In genomic region chr19:6412111-6412999, GRCh38 we compare ENCODE assay signal across 9 cellular contexts. TPM values are rescaled to one million over a fixed set of nuclear protein-coding genes. Genes with fewer than 3 reads are reported as not detected.
DNase-seq lines count a peak whose midpoint lies in the region; ATAC-seq, FAIRE-seq and TF ChIP-seq lines count a peak whose summit lies in the region.
"Had no signal": no experiment of that assay in that cellular context is flagged by ENCODE, and none has a peak within 500 bp of the region (broad histone marks: within the 10 kb centered on the region; RNA-seq: fewer than 3 reads in every experiment).

No MANE protein-coding gene starts in this region.

- no peak overlapping the region for H3K27ac Mint-ChIP-seq in activated CD8-positive, alpha-beta memory T cell treated with anti-CD3 and anti-CD28 coated beads, Interleukin-2, amount 10 ng/mL, durations not matched to agents 7 days and 5 days

- TF ChIP-seq POLR2A in gastrocnemius medialis (IDR thresholded peaks at IDR 0.05): no peak

- H3K4me1 Mint-ChIP-seq in activated CD8-positive, alpha-beta memory T cell treated with anti-CD3 and anti-CD28 coated beads, Interleukin-2, amount 10 ng/mL, durations not matched to agents 7 days and 5 days: no peaks in the 10 kb centered on the region

- intact Hi-C loops in gastrocnemius medialis (cut with DNase I; ENCODE audit: low total_unique reads): no loop called here

- H3K9me3 Mint-ChIP-seq in activated CD8-positive, alpha-beta memory T cell treated with anti-CD3 and anti-CD28 coated beads, Interleukin-2, amount 10 ng/mL, durations not matched to agents 7 days and 5 days (ENCODE audit: low read depth): no peaks in the 10 kb centered on the region

- no peaks in the 10 kb centered on the region for H3K9me3 ChIP-seq in gastrocnemius medialis

- CTCF ChIA-PET in activated CD8-positive, alpha-beta memory T cell treated with anti-CD3 and anti-CD28 coated beads, Interleukin-2, amount 10 ng/mL, durations not matched to agents 7 days and 5 days (lab: Charles Lee): interaction anchor here (1.1 kb wide), 1 partner anchor 32 kb away, joined by 3 read pairs; no protein-coding TSS in a partner anchor

- peaks cover 12% of the 10 kb centered on the region for H3K36me3 Mint-ChIP-seq in activated CD8-positive, alpha-beta memory T cell treated with anti-CD3 and anti-CD28 coated beads, Interleukin-2, amount 10 ng/mL, durations not matched to agents 7 days and 5 days

- TF ChIP-seq RAD21 in Ishikawa (IDR thresholded peaks at IDR 0.05; ENCODE audit: low read depth): peak; percentile 46; the same call in 1 of the 2 replicates

- TF ChIP-seq CTCF in foreskin keratinocyte (conservative IDR thresholded peaks at IDR 0.05) (peak; percentile 71), gastrocnemius medialis (IDR thresholded peaks at IDR 0.05 in 4 of 5, conservative IDR thresholded peaks at IDR 0.05 in 1 of 5) (peak in 3 of 5 experiments; percentile 24 to 42 (median 41))

- no peak overlapping the region for H3K4me3 ChIP-seq in gastrocnemius medialis
- H3K4me3 ChIP-seq: SK-N-MC had no signal

- peak; percentile 68 for ATAC-seq in activated CD8-positive, alpha-beta memory T cell treated with anti-CD3 and anti-CD28 coated beads, Interleukin-2, amount 10 ng/mL, durations not matched to agents 7 days and 5 days
- ATAC-seq in foreskin keratinocyte (peak; percentile 67), gastrocnemius medialis (no peak), GM21786 (IDR thresholded peaks at IDR 0.05; ENCODE audit: unreplicated experiment) (no peak), GM18868 (IDR thresholded peaks at IDR 0.05; ENCODE audit: unreplicated experiment) (no peak)

- DNase-seq in EL (peak; percentile 29), foreskin keratinocyte (peak in 1 of 2 donors; percentile 11), gastrocnemius medialis (no peak), HTR-8/SVneo (ENCODE audit: insufficient read length, low spot score) (no peak)
- DNase-seq in activated CD8-positive, alpha-beta memory T cell treated with anti-CD3 and anti-CD28 coated beads, Interleukin-2, amount 10 ng/mL, durations not matched to agents 7 days and 5 days: peak; percentile 59

- in situ Hi-C loops in gastrocnemius medialis (cut with MboI; ENCODE audit: low sequenced_read_pairs in 4 of 4): no loop called here

- no peaks in the 10 kb centered on the region for H3K27me3 Mint-ChIP-seq in activated CD8-positive, alpha-beta memory T cell treated with anti-CD3 and anti-CD28 coated beads, Interleukin-2, amount 10 ng/mL, durations not matched to agents 7 days and 5 days

- H3K4me1 ChIP-seq in foreskin keratinocyte (no peaks in the 10 kb centered on the region), gastrocnemius medialis (no peaks in the 10 kb centered on the region)

- no peak overlapping the region for H3K27ac ChIP-seq in foreskin keratinocyte
- no peak overlapping the region for H3K27ac ChIP-seq in gastrocnemius medialis

- peaks cover 0 to 36% of the 10 kb centered on the region in 2 donors for H3K36me3 ChIP-seq in gastrocnemius medialis

- no peak overlapping the region for H3K4me3 Mint-ChIP-seq in activated CD8-positive, alpha-beta memory T cell treated with anti-CD3 and anti-CD28 coated beads, Interleukin-2, amount 10 ng/mL, durations not matched to agents 7 days and 5 days

- no peak for FAIRE-seq in HTR-8/SVneo (lab: Jason Lieb, UNC)

- H3K27me3 ChIP-seq in foreskin keratinocyte (no peaks in the 10 kb centered on the region), gastrocnemius medialis (no peaks in the 10 kb centered on the region)

- no peak for TF ChIP-seq EP300 in Ishikawa (IDR thresholded peaks at IDR 0.05; ENCODE audit: borderline replicate concordance)

TF ChIP-seq in Ishikawa, 13 proteins besides CTCF, POLR2A, EP300 and RAD21:
- TF ChIP-seq NFIC (IDR thresholded peaks at IDR 0.05): no peak; the same call in 1 of the 2 replicates
- TF ChIP-seq YY1 (IDR thresholded peaks at IDR 0.05; ENCODE audit: low read depth): no peak
- TF ChIP-seq CREB1 (IDR thresholded peaks at IDR 0.05; ENCODE audit: low read depth): no peak
- TF ChIP-seq TAF1 (IDR thresholded peaks at IDR 0.05; ENCODE audit: low read depth): no peak
- TF ChIP-seq EGR1 (IDR thresholded peaks at IDR 0.05): no peak
- TF ChIP-seq CEBPB (IDR thresholded peaks at IDR 0.05): no peak
- no peak for TF ChIP-seq MAX (IDR thresholded peaks at IDR 0.05)
- TF ChIP-seq FOXM1 (IDR thresholded peaks at IDR 0.05; ENCODE audit: borderline replicate concordance, low read depth): no peak
- no peak for TF ChIP-seq TEAD4 (IDR thresholded peaks at IDR 0.05)
- no peak for TF ChIP-seq TCF12 (IDR thresholded peaks at IDR 0.05; ENCODE audit: low read depth)
- TF ChIP-seq REST (IDR thresholded peaks at IDR 0.05; ENCODE audit: low read depth): no peak
- no peak for TF ChIP-seq ZBTB7A (IDR thresholded peaks at IDR 0.05; ENCODE audit: low read depth)
- TF ChIP-seq USF1 (IDR thresholded peaks at IDR 0.05): no peak

RNA-seq across cellular contexts. Expression of gene KHSRP, which starts 12.3 kb away (rescaled TPM):
- total RNA-seq in activated CD8-positive, alpha-beta memory T cell treated with anti-CD3 and anti-CD28 coated beads, Interleukin-2, amount 10 ng/mL, durations not matched to agents 7 days and 5 days: 100 to 1,000 TPM; 341 to 364 TPM
- total RNA-seq in foreskin keratinocyte (195 and 242 TPM in 2 replicates), gastrocnemius medialis (100 to 1,000 TPM in 1 of 4 donors, 10 to 100 TPM in 3; 49.1 to 124 (median 85.6) TPM)
- polyA plus RNA-seq in foreskin keratinocyte: 93.2 and 131 TPM in 2 replicates

RNA-seq across cellular contexts. Expression of gene GTF2F1, which starts 19.4 kb away (rescaled TPM):
- total RNA-seq in activated CD8-positive, alpha-beta memory T cell treated with anti-CD3 and anti-CD28 coated beads, Interleukin-2, amount 10 ng/mL, durations not matched to agents 7 days and 5 days: 10 to 100 TPM; 64.7 to 77.4 TPM
- 69.3 and 73.8 TPM in 2 replicates for total RNA-seq in foreskin keratinocyte
- 67.7 and 69.1 TPM in 2 replicates for polyA plus RNA-seq in foreskin keratinocyte
- 10 to 100 TPM; 11.4 to 34.8 (median 22.4) TPM for total RNA-seq in gastrocnemius medialis

RNA-seq across cellular contexts. Expression of gene SLC25A41, which starts 21.2 kb away (rescaled TPM):
- under 1 TPM; 0.44 to 0.52 TPM for total RNA-seq in activated CD8-positive, alpha-beta memory T cell treated with anti-CD3 and anti-CD28 coated beads, Interleukin-2, amount 10 ng/mL, durations not matched to agents 7 days and 5 days
- total RNA-seq in foreskin keratinocyte (0.14 and 0.20 TPM in 2 replicates), gastrocnemius medialis (under 1 TPM in 1 of 4 donors, not detected in 3; 0.42 TPM)
- polyA plus RNA-seq in foreskin keratinocyte: 0.18 and 0.25 TPM in 2 replicates

RNA-seq across cellular contexts. Expression of gene PSPN, which starts 36.6 kb away (rescaled TPM):
- total RNA-seq in activated CD8-positive, alpha-beta memory T cell treated with anti-CD3 and anti-CD28 coated beads, Interleukin-2, amount 10 ng/mL, durations not matched to agents 7 days and 5 days: 1 to 10 TPM; 1.8 to 2.6 TPM
- 1.1 and 1.2 TPM in 2 replicates for total RNA-seq in foreskin keratinocyte
- polyA plus RNA-seq in foreskin keratinocyte: 1.0 and 1.2 TPM in 2 replicates
- under 1 TPM; 0.15 to 0.75 (median 0.43) TPM for total RNA-seq in gastrocnemius medialis

RNA-seq across cellular contexts. Expression of gene ALKBH7, which starts 39.8 kb away (rescaled TPM):
- total RNA-seq in activated CD8-positive, alpha-beta memory T cell treated with anti-CD3 and anti-CD28 coated beads, Interleukin-2, amount 10 ng/mL, durations not matched to agents 7 days and 5 days: 10 to 100 TPM; 31.9 to 45.8 TPM
- total RNA-seq in foreskin keratinocyte (28.8 and 30.2 TPM in 2 replicates), gastrocnemius medialis (100 to 1,000 TPM in 1 of 4 donors, 10 to 100 TPM in 3; 42.2 to 112 (median 90.4) TPM)
- 49.3 and 54.0 TPM in 2 replicates for polyA plus RNA-seq in foreskin keratinocyte

Comparison
In these comparisons a context has a peak if more than half of its experiments do, and no peak if none do; other contexts are left out.
1. DNase-seq: peak in EL (single experiment) and activated CD8-positive, alpha-beta memory T cell treated with anti-CD3 and anti-CD28 coated beads, Interleukin-2, amount 10 ng/mL, durations not matched to agents 7 days and 5 days (single experiment); none in gastrocnemius medialis (0 of 2) and HTR-8/SVneo (single experiment).
2. ATAC-seq: peak in activated CD8-positive, alpha-beta memory T cell treated with anti-CD3 and anti-CD28 coated beads, Interleukin-2, amount 10 ng/mL, durations not matched to agents 7 days and 5 days (single experiment) and foreskin keratinocyte (single experiment); none in gastrocnemius medialis (0 of 2), GM21786 (single experiment) and GM18868 (single experiment).